ENCODE assay signal across 11 cellular contexts in genomic region chr11:111913031-111913861, GRCh38. TPM values are rescaled to one million over a fixed set of nuclear protein-coding genes. Genes with fewer than 3 reads are reported as not detected.
DNase-seq lines count a peak whose midpoint lies in the region; ATAC-seq and TF ChIP-seq lines count a peak whose summit lies in the region.
"Had no signal": no experiment of that assay in that cellular context is flagged by ENCODE, and none has a peak within 500 bp of the region (broad histone marks: within the 10 kb centered on the region; RNA-seq: fewer than 3 reads in every experiment).

No MANE protein-coding gene starts in this region.

- H3K27me3 Mint-ChIP-seq in CD8-positive, alpha-beta T cell (ENCODE audit: low read depth): peaks cover 60% of the 10 kb centered on the region
- peaks cover 66% of the 10 kb centered on the region for H3K27me3 Mint-ChIP-seq in T-helper 2 cell treated with Interferon-gamma antibody and Interleukin-4, amounts not matched to agents 5 μg/mL and 100 μg/mL, for 36 hours (ENCODE audit: low read depth)

- H3K9me3 Mint-ChIP-seq in CD8-positive, alpha-beta T cell: no peaks in the 10 kb centered on the region
- no peaks in the 10 kb centered on the region for H3K9me3 Mint-ChIP-seq in T-helper 2 cell treated with Interferon-gamma antibody and Interleukin-4, amounts not matched to agents 5 μg/mL and 100 μg/mL, for 36 hours

- TF ChIP-seq CTCF in AG09309 (IDR thresholded peaks at IDR 0.05; ENCODE audit: control insufficient read depth, insufficient read depth, low read depth, low read length, missing control alignments): no peak
- TF ChIP-seq CTCF in CD8-positive, alpha-beta T cell (IDR thresholded peaks at IDR 0.05): no peak

- H3K27me3 ChIP-seq in layer of hippocampus (ENCODE audit: control insufficient read depth, insufficient read depth, low read length): no peaks in the 10 kb centered on the region
- peaks cover 5% of the 10 kb centered on the region for H3K27me3 ChIP-seq in CD8-positive, alpha-beta T cell (ENCODE audit: insufficient read depth, low read length)

- POLR2A ChIA-PET in CD8-positive, alpha-beta T cell (lab: Charles Lee): no interaction called here

- H3K36me3 Mint-ChIP-seq in CD8-positive, alpha-beta T cell: no peaks in the 10 kb centered on the region
- H3K36me3 Mint-ChIP-seq in T-helper 2 cell treated with Interferon-gamma antibody and Interleukin-4, amounts not matched to agents 5 μg/mL and 100 μg/mL, for 36 hours (ENCODE audit: low read depth): no peaks in the 10 kb centered on the region

- intact Hi-C loops in CD8-positive, alpha-beta T cell (cut with DNase I, micrococcal nuclease): no loop called here

- no peaks in the 10 kb centered on the region for H3K9me3 ChIP-seq in CD8-positive, alpha-beta T cell (ENCODE audit: low read length)

- H3K4me3 ChIP-seq in AG09309 (ENCODE audit: control insufficient read depth, low read depth, low read length): peak overlapping the region; percentile 38
- no peak overlapping the region for H3K4me3 ChIP-seq in CD8-positive, alpha-beta T cell (ENCODE audit: low read depth, low read length)

- H3K4me1 Mint-ChIP-seq in CD8-positive, alpha-beta T cell (ENCODE audit: low read depth): no peaks in the 10 kb centered on the region
- no peaks in the 10 kb centered on the region for H3K4me1 Mint-ChIP-seq in T-helper 2 cell treated with Interferon-gamma antibody and Interleukin-4, amounts not matched to agents 5 μg/mL and 100 μg/mL, for 36 hours (ENCODE audit: low read depth)

- peak overlapping the region; percentile 98 for H3K27ac ChIP-seq in layer of hippocampus (ENCODE audit: low read depth, low read length)
- H3K27ac ChIP-seq in CD8-positive, alpha-beta T cell (ENCODE audit: low read depth, low read length): no peak overlapping the region

- no peak overlapping the region for H3K27ac Mint-ChIP-seq in CD8-positive, alpha-beta T cell
- H3K27ac Mint-ChIP-seq in T-helper 2 cell treated with Interferon-gamma antibody and Interleukin-4, amounts not matched to agents 5 μg/mL and 100 μg/mL, for 36 hours: no peak overlapping the region
- H3K27ac Mint-ChIP-seq: activated CD8-positive, alpha-beta T cell treated with anti-CD3 and anti-CD28 coated beads, Interleukin-2, amount 10 ng/mL, durations not matched to agents 7 days and 5 days had no signal

- CTCF ChIA-PET in CD8-positive, alpha-beta T cell (lab: Charles Lee): interaction anchor here (1.0 to 1.4 kb wide), 2 partner anchors 12 to 18 kb away, joined by 3 to 4 read pairs; no protein-coding TSS in a partner anchor

- DNase-seq in AG09309 (ENCODE audit: low read depth): no peak
- DNase-seq in cerebellar cortex (ENCODE audit: low spot score): peak; percentile 80
- DNase-seq in putamen (ENCODE audit: low spot score): peak; percentile 53
- DNase-seq in CD8-positive, alpha-beta T cell: no peak
- DNase-seq in NOMO-1 (lab: John Stamatoyannopoulos, UW; ENCODE audit: unreplicated experiment in 2 of 2): no peak
- DNase-seq in T-helper 2 cell treated with Interferon-gamma antibody and Interleukin-4, amounts not matched to agents 5 μg/mL and 100 μg/mL, for 36 hours (ENCODE audit: low spot score): no peak
- DNase-seq: activated CD8-positive, alpha-beta T cell treated with anti-CD3 and anti-CD28 coated beads, Interleukin-2, amount 10 ng/mL, durations not matched to agents 7 days and 5 days had no signal

- ATAC-seq in CD8-positive, alpha-beta T cell: no peak
- ATAC-seq in GM21515 (IDR thresholded peaks at IDR 0.05; ENCODE audit: unreplicated experiment): no peak
- ATAC-seq: activated CD8-positive, alpha-beta T cell treated with anti-CD3 and anti-CD28 coated beads, Interleukin-2, amount 10 ng/mL, durations not matched to agents 7 days and 5 days had no signal

- H3K4me1 ChIP-seq in CD8-positive, alpha-beta T cell (ENCODE audit: insufficient read depth, low read length): no peaks in the 10 kb centered on the region

- no peaks in the 10 kb centered on the region for H3K36me3 ChIP-seq in CD8-positive, alpha-beta T cell (ENCODE audit: insufficient read depth, low read length)

- H3K4me3 Mint-ChIP-seq in CD8-positive, alpha-beta T cell: no peak overlapping the region
- H3K4me3 Mint-ChIP-seq in T-helper 2 cell treated with Interferon-gamma antibody and Interleukin-4, amounts not matched to agents 5 μg/mL and 100 μg/mL, for 36 hours: no peak overlapping the region
- H3K4me3 Mint-ChIP-seq: activated CD8-positive, alpha-beta T cell treated with anti-CD3 and anti-CD28 coated beads, Interleukin-2, amount 10 ng/mL, durations not matched to agents 7 days and 5 days had no signal

RNA-seq across cellular contexts. Expression of gene HSPB2, which starts 0.7 kb away (rescaled TPM):
- total RNA-seq in CD8-positive, alpha-beta T cell: not detected
- total RNA-seq: activated CD8-positive, alpha-beta T cell treated with anti-CD3 and anti-CD28 coated beads, Interleukin-2, amount 10 ng/mL, durations not matched to agents 7 days and 5 days; SK-MEL-5 had no signal

RNA-seq across cellular contexts. Expression of gene CRYAB, which starts 1.7 kb away (rescaled TPM):
- not detected for total RNA-seq in CD8-positive, alpha-beta T cell
- total RNA-seq: activated CD8-positive, alpha-beta T cell treated with anti-CD3 and anti-CD28 coated beads, Interleukin-2, amount 10 ng/mL, durations not matched to agents 7 days and 5 days had no signal

RNA-seq across cellular contexts. Expression of gene C11orf52, which starts 5.5 kb away (rescaled TPM):
- not detected for total RNA-seq in CD8-positive, alpha-beta T cell
- total RNA-seq: activated CD8-positive, alpha-beta T cell treated with anti-CD3 and anti-CD28 coated beads, Interleukin-2, amount 10 ng/mL, durations not matched to agents 7 days and 5 days; occipital lobe; SK-MEL-5 had no signal

RNA-seq across cellular contexts. Expression of gene DIXDC1, which starts 23.9 kb away (rescaled TPM):
- total RNA-seq in CD8-positive, alpha-beta T cell: under 1 TPM; 0.22 to 0.39 TPM

RNA-seq across cellular contexts. Expression of gene CFAP68, which starts 33.9 kb away (rescaled TPM):
- total RNA-seq in CD8-positive, alpha-beta T cell: 10 to 100 TPM; 21.7 to 22.7 TPM

Comparison
In these comparisons a context has a peak if more than half of its experiments do, and no peak if none do; other contexts are left out.
1. DNase-seq: peak in cerebellar cortex (single experiment) and putamen (single experiment); none in AG09309 (single experiment), CD8-positive, alpha-beta T cell (0 of 7), NOMO-1 (0 of 2) and T-helper 2 cell treated with Interferon-gamma antibody and Interleukin-4, amounts not matched to agents 5 μg/mL and 100 μg/mL, for 36 hours (single experiment).